In genomic region chr18:3604260-3604625, GRCh38 we compare ENCODE assay signal across 8 cellular contexts.
DNase-seq lines count a peak whose midpoint lies in the region; ATAC-seq and TF ChIP-seq lines count a peak whose summit lies in the region.

No MANE protein-coding gene starts in this region.

- H4K20me1 ChIP-seq in Karpas-422 (ENCODE audit: insufficient read depth, low read depth, low read length) = no peaks in the 10 kb centered on the region

- H3K9ac ChIP-seq in Karpas-422 (ENCODE audit: low read length) = peak overlapping the region; percentile 59

- peaks cover 58% of the 10 kb centered on the region for H3K4me1 ChIP-seq in CD4-positive, alpha-beta memory T cell (ENCODE audit: insufficient read depth, low read length)
- H3K4me1 ChIP-seq in Karpas-422 (ENCODE audit: low read length) (peaks cover 44% of the 10 kb centered on the region), thoracic aorta (ENCODE audit: control insufficient read depth in 1 of 2, low read depth in 2 of 2) (peaks cover 17 to 22% of the 10 kb centered on the region in 2 donors)

- peak overlapping the region; percentile 72 for H2AFZ ChIP-seq in Karpas-422 (ENCODE audit: low read length)

- H3K27me3 ChIP-seq in CD4-positive, alpha-beta memory T cell (ENCODE audit: insufficient read depth, low read length) = no peaks in the 10 kb centered on the region
- H3K27me3 ChIP-seq in Karpas-422 (ENCODE audit: low read length) = no peaks in the 10 kb centered on the region
- H3K27me3 ChIP-seq in thoracic aorta (replicated peaks; ENCODE audit: insufficient read depth) = no peaks in the 10 kb centered on the region

- ATAC-seq in GM21723 (IDR thresholded peaks at IDR 0.05; ENCODE audit: unreplicated experiment) (peak; percentile 26), thoracic aorta (ENCODE audit: insufficient number of reproducible peaks, low FRiP score, low read depth) (no peak)

- H3K4me3 ChIP-seq in CD4-positive, alpha-beta memory T cell (ENCODE audit: low read length in 2 of 2) = peak overlapping the region; percentile 44 to 54
- H3K4me3 ChIP-seq in Karpas-422 (ENCODE audit: low read length) = peak overlapping the region; percentile 56
- peak overlapping the region; percentile 60 for H3K4me3 ChIP-seq in fibroblast of villous mesenchyme (ENCODE audit: low read depth, low read length)
- H3K4me3 ChIP-seq in thoracic aorta = peak overlapping the region; percentile 71

- intact Hi-C loops in CD4-positive, alpha-beta memory T cell (cut with micrococcal nuclease) = loop anchor here (1.0 to 5.0 kb wide), 4 partner anchors 10 to 342 kb away; partner anchors contain the start of gene MYL12B

- H3K4me1 Mint-ChIP-seq in CD4-positive, alpha-beta memory T cell = peaks cover 7 to 15% (median 12%) of the 10 kb centered on the region in 4 donors

- no peak for DNase-seq in CD4-positive, alpha-beta memory T cell
- DNase-seq in Karpas-422 = no peak
- DNase-seq in fibroblast of villous mesenchyme (ENCODE audit: low read depth) = no peak
- no peak for DNase-seq in thoracic aorta (ENCODE audit: low spot score)
- DNase-seq in A172 (ENCODE audit: low spot score) = no peak
- DNase-seq in kidney tubule cell (ENCODE audit: low spot score) = no peak
- no peak for DNase-seq in central memory CD4-positive, alpha-beta T cell

- H3K27me3 Mint-ChIP-seq in CD4-positive, alpha-beta memory T cell = no peaks in the 10 kb centered on the region

- no peak for TF ChIP-seq CTCF in fibroblast of villous mesenchyme (IDR thresholded peaks at IDR 0.05; ENCODE audit: insufficient read depth, low read depth, low read length)
- TF ChIP-seq CTCF in thoracic aorta (IDR thresholded peaks at IDR 0.05) = no peak

- H3K9me2 ChIP-seq in Karpas-422 (replicated peaks; ENCODE audit: insufficient read depth, low read length) = no peaks in the 10 kb centered on the region

- H3K4me2 ChIP-seq in Karpas-422 (ENCODE audit: low read depth, low read length, poor library complexity, severe bottlenecking) = peak overlapping the region; percentile 88

- no peak overlapping the region for H3K4me3 Mint-ChIP-seq in CD4-positive, alpha-beta memory T cell

- H3K9me3 Mint-ChIP-seq in CD4-positive, alpha-beta memory T cell = no peaks in the 10 kb centered on the region

- peak overlapping the region; percentile 67 for H3K27ac ChIP-seq in CD4-positive, alpha-beta memory T cell (ENCODE audit: low read depth, low read length)
- H3K27ac ChIP-seq in Karpas-422 (ENCODE audit: low read length) = peak overlapping the region; percentile 74
- peak overlapping the region; percentile 90 to 94 for H3K27ac ChIP-seq in thoracic aorta

- H3K9me3 ChIP-seq in CD4-positive, alpha-beta memory T cell (ENCODE audit: control insufficient read depth in 1 of 2, low read length in 2 of 2) = no peaks in the 10 kb centered on the region
- H3K9me3 ChIP-seq in Karpas-422 (ENCODE audit: low read length) = no peaks in the 10 kb centered on the region
- H3K9me3 ChIP-seq in thoracic aorta = no peaks in the 10 kb centered on the region

- no peaks in the 10 kb centered on the region for H3K36me3 Mint-ChIP-seq in CD4-positive, alpha-beta memory T cell

- H3K27ac Mint-ChIP-seq in CD4-positive, alpha-beta memory T cell = no peak overlapping the region

- CTCF ChIA-PET in CD4-positive, alpha-beta memory T cell (lab: Charles Lee; ENCODE audit: partially characterized antibody) = interaction anchor here (1.0 to 3.4 kb wide), 6 partner anchors 10 to 307 kb away, joined by 5 to 32 read pairs (median 16); no protein-coding TSS in a partner anchor

- H3K79me2 ChIP-seq in Karpas-422 (ENCODE audit: low read length) = no peaks in the 10 kb centered on the region

- POLR2A ChIA-PET in CD4-positive, alpha-beta memory T cell (lab: Charles Lee; ENCODE audit: partially characterized antibody) = interaction anchor here (1.0 to 3.3 kb wide), 8 partner anchors 10 to 356 kb away, joined by 3 to 120 read pairs (median 8); partner anchors contain the start of genes MYL12A, MYL12B and TGIF1

- H3K36me3 ChIP-seq in CD4-positive, alpha-beta memory T cell (ENCODE audit: insufficient read depth, low read length) = no peaks in the 10 kb centered on the region
- no peaks in the 10 kb centered on the region for H3K36me3 ChIP-seq in Karpas-422 (ENCODE audit: insufficient read depth, low read length)
- no peaks in the 10 kb centered on the region for H3K36me3 ChIP-seq in thoracic aorta
